15 cellular contexts compared by ENCODE assay signal in the genomic region with DNA sequence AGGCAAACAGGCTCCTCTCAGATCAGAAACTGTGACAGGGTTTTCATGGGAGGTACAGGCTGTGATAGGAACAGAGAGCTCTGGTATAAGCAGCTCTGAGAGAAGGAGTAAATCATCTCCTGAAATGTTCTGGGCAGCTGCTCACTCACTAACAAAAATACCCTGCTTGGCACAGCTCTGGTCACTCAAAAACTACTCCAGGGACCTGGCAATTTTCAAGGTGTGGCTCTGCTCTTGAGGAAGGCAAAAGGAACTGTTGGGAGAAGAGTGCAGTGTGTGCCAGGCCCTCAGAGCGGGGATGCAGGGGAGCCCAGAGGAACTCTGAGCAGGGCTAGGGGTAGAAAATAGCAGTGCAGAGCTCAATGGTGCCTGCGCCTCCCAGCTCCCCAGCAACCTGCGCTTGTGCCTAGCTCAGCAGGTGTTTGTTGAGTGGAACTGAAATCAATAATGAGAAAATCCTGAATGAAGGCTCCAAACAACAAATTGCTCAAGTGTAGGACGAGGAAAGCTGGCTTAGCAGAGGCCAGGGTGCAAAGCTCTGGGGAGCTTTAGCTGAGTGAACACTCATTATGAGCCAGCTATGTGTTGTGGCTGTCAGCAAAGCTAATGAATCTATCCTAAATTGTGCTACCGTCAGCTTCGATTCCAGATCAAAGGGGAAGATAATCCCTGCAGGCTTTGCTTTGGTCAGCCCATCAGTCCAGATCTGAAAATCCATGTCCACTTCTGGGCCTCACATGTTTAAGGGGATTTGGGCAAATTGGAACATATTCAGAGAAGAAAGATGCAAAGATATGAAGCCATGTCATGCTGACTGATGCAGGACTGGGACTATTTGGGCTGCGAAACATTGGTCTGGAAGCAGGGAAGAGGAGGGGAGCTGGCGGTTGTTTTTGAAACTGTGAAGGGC.
DNase-seq lines count a peak whose midpoint lies in the region; ATAC-seq and TF ChIP-seq lines count a peak whose summit lies in the region.
"Had no signal": no experiment of that assay in that cellular context is flagged by ENCODE, and none has a peak within 500 bp of the region (broad histone marks: within the 10 kb centered on the region; RNA-seq: fewer than 3 reads in every experiment).

No MANE protein-coding gene starts in this region.

- H3K79me2 ChIP-seq in GM23338 (replicated peaks; ENCODE audit: insufficient read depth) = no peaks in the 10 kb centered on the region

- peaks cover 4% of the 10 kb centered on the region; the same call in 1 of the 3 replicates for H3K4me1 Mint-ChIP-seq in GM23338

- intact Hi-C loops in gastrocnemius medialis (cut with DNase I; ENCODE audit: low total_unique reads) = loop anchor here (2.0 kb wide), 1 partner anchor 18 kb away; no protein-coding TSS in a partner anchor
- intact Hi-C loops in head of caudate nucleus (cut with DNase I) = no loop called here

- H3K36me3 ChIP-seq in GM23338 (ENCODE audit: insufficient read depth) = no peaks in the 10 kb centered on the region
- H3K36me3 ChIP-seq in muscle layer of colon (ENCODE audit: insufficient read depth, low read length) = no peaks in the 10 kb centered on the region
- no peaks in the 10 kb centered on the region for H3K36me3 ChIP-seq in gastrocnemius medialis

- no peak overlapping the region for H3K27ac ChIP-seq in GM23338 (ENCODE audit: low read depth)
- peak overlapping the region; percentile 50 for H3K27ac ChIP-seq in muscle layer of colon (ENCODE audit: low read depth, low read length)
- H3K27ac ChIP-seq in gastrocnemius medialis = peak overlapping the region; percentile 42 to 88 (median 76)
- H3K27ac ChIP-seq: SK-N-MC had no signal

- H3K4me3 ChIP-seq in GM23338 (no peak overlapping the region), muscle layer of colon (ENCODE audit: low read depth in 1 of 2, low read length in 2 of 2) (no peak overlapping the region), gastrocnemius medialis (no peak overlapping the region)
- H3K4me3 ChIP-seq: GM12878, SK-N-MC had no signal

- H3K27ac Mint-ChIP-seq in GM23338 = no peak overlapping the region
- H3K27ac Mint-ChIP-seq: stimulated activated naive CD8-positive, alpha-beta T cell treated with anti-CD3 and anti-CD28 coated beads, Interleukin-15, Interleukin-2, amounts not matched to agents 100 ng/mL and 50 ng/mL, for 24 hours had no signal

- no peak overlapping the region for H3K4me3 Mint-ChIP-seq in GM23338
- H3K4me3 Mint-ChIP-seq: stimulated activated naive CD8-positive, alpha-beta T cell treated with anti-CD3 and anti-CD28 coated beads, Interleukin-15, Interleukin-2, amounts not matched to agents 100 ng/mL and 50 ng/mL, for 24 hours had no signal

- ATAC-seq in GM23338 (peak; percentile 32; the same call in 1 of the 3 replicates), gastrocnemius medialis (peak; percentile 96 to 99), HG03175 (IDR thresholded peaks at IDR 0.05; ENCODE audit: unreplicated experiment) (no peak)
- ATAC-seq: GM12878 had no signal

- no peak overlapping the region for H3K9ac ChIP-seq in muscle layer of colon (ENCODE audit: low read length)

- TF ChIP-seq CTCF in GM23338 (conservative IDR thresholded peaks at IDR 0.05; ENCODE audit: low read depth in 2 of 2) (no peak), gastrocnemius medialis (IDR thresholded peaks at IDR 0.05 in 4 of 5, conservative IDR thresholded peaks at IDR 0.05 in 1 of 5) (no peak), GM13977 (IDR thresholded peaks at IDR 0.05; ENCODE audit: extremely low read depth, insufficient read depth, missing control alignments) (no peak)

- no peaks in the 10 kb centered on the region for H3K4me1 ChIP-seq in GM23338 (ENCODE audit: insufficient read depth)
- peaks cover 53% of the 10 kb centered on the region for H3K4me1 ChIP-seq in muscle layer of colon (ENCODE audit: insufficient read depth, low read length)
- peaks cover 22 to 26% of the 10 kb centered on the region in 2 donors for H3K4me1 ChIP-seq in gastrocnemius medialis

- H3K27me3 Mint-ChIP-seq in GM23338 (ENCODE audit: insufficient read depth, low read depth, poor library complexity) = no peaks in the 10 kb centered on the region

- DNase-seq in GM23338 (ENCODE audit: low spot score) (no peak), NCI-H345 treated with DMSO at 0.1 percent for 48 hours (lab: John Stamatoyannopoulos, UW; ENCODE audit: unreplicated experiment) (peak; percentile 65), gastrocnemius medialis (peak; percentile 70 to 72), head of caudate nucleus (no peak), GM19240 (ENCODE audit: insufficient read length, low spot score) (no peak), GM13977 (ENCODE audit: low spot score) (no peak)
- DNase-seq: activated CD4-positive, alpha-beta T cell treated with anti-CD3 and anti-CD28 coated beads for 4 hours; activated naive CD4-positive, alpha-beta T cell; glutamatergic neuron; NCI-H524 treated with DMSO at 0.1 percent for 48 hours had no signal

- H3K36me3 Mint-ChIP-seq in GM23338 (ENCODE audit: low read depth) = no peaks in the 10 kb centered on the region

- H3K9me2 ChIP-seq in GM23338 (ENCODE audit: insufficient read depth) = no peaks in the 10 kb centered on the region

- H3K9me3 ChIP-seq in muscle layer of colon (ENCODE audit: low read length) (no peaks in the 10 kb centered on the region), gastrocnemius medialis (no peaks in the 10 kb centered on the region)

- no peak overlapping the region for H3K4me2 ChIP-seq in GM23338

- in situ Hi-C loops in gastrocnemius medialis (cut with MboI; ENCODE audit: low sequenced_read_pairs in 4 of 4) (loop anchor here in 3 of 4 donors (25.0 kb wide), 2 partner anchors 224 to 999 kb away; no protein-coding TSS in a partner anchor), GM13977 (cut with MboI; ENCODE audit: low pct_unique_long_range_greater_than_20kb, low sequenced_read_pairs, unreplicated experiment) (no loop called here)

- H3K27me3 ChIP-seq in GM23338 (ENCODE audit: insufficient read depth) (no peaks in the 10 kb centered on the region), muscle layer of colon (ENCODE audit: control insufficient read depth in 1 of 2, insufficient read depth in 2 of 2, low read length in 2 of 2) (no peaks in the 10 kb centered on the region), gastrocnemius medialis (no peaks in the 10 kb centered on the region)

- no peaks in the 10 kb centered on the region for H3F3A ChIP-seq in GM23338 (replicated peaks; ENCODE audit: low read depth)

- no peaks in the 10 kb centered on the region; the same call in 2 of the 3 replicates for H3K9me3 Mint-ChIP-seq in GM23338
- H3K9me3 Mint-ChIP-seq: stimulated activated naive CD8-positive, alpha-beta T cell treated with anti-CD3 and anti-CD28 coated beads, Interleukin-15, Interleukin-2, amounts not matched to agents 100 ng/mL and 50 ng/mL, for 24 hours had no signal

- peak overlapping the region; percentile 10; the same call in 1 of the 2 replicates for H2AFZ ChIP-seq in GM23338

- no peaks in the 10 kb centered on the region for H4K20me1 ChIP-seq in GM23338 (replicated peaks; ENCODE audit: insufficient read depth)

- no peak for TF ChIP-seq POLR2A in gastrocnemius medialis (IDR thresholded peaks at IDR 0.05)

TF ChIP-seq in GM23338, 12 proteins besides CTCF, POLR2A, EP300 and RAD21 (continues in another document):
- TF ChIP-seq, protein P1, sequence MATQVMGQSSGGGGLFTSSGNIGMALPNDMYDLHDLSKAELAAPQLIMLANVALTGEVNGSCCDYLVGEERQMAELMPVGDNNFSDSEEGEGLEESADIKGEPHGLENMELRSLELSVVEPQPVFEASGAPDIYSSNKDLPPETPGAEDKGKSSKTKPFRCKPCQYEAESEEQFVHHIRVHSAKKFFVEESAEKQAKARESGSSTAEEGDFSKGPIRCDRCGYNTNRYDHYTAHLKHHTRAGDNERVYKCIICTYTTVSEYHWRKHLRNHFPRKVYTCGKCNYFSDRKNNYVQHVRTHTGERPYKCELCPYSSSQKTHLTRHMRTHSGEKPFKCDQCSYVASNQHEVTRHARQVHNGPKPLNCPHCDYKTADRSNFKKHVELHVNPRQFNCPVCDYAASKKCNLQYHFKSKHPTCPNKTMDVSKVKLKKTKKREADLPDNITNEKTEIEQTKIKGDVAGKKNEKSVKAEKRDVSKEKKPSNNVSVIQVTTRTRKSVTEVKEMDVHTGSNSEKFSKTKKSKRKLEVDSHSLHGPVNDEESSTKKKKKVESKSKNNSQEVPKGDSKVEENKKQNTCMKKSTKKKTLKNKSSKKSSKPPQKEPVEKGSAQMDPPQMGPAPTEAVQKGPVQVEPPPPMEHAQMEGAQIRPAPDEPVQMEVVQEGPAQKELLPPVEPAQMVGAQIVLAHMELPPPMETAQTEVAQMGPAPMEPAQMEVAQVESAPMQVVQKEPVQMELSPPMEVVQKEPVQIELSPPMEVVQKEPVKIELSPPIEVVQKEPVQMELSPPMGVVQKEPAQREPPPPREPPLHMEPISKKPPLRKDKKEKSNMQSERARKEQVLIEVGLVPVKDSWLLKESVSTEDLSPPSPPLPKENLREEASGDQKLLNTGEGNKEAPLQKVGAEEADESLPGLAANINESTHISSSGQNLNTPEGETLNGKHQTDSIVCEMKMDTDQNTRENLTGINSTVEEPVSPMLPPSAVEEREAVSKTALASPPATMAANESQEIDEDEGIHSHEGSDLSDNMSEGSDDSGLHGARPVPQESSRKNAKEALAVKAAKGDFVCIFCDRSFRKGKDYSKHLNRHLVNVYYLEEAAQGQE (IDR thresholded peaks at IDR 0.05; ENCODE audit: unreplicated experiment) = no peak
- TF ChIP-seq ZNF331 (CRISPR knock-in tag; IDR thresholded peaks at IDR 0.05; ENCODE audit: low read depth) = no peak
- TF ChIP-seq JUNB (IDR thresholded peaks at IDR 0.05; ENCODE audit: unreplicated experiment) = no peak
- no peak for TF ChIP-seq STAT1 (IDR thresholded peaks at IDR 0.05; ENCODE audit: unreplicated experiment)
- no peak for TF ChIP-seq POLR2AphosphoS5 (IDR thresholded peaks at IDR 0.05; ENCODE audit: low read depth)
- TF ChIP-seq, protein P2, sequence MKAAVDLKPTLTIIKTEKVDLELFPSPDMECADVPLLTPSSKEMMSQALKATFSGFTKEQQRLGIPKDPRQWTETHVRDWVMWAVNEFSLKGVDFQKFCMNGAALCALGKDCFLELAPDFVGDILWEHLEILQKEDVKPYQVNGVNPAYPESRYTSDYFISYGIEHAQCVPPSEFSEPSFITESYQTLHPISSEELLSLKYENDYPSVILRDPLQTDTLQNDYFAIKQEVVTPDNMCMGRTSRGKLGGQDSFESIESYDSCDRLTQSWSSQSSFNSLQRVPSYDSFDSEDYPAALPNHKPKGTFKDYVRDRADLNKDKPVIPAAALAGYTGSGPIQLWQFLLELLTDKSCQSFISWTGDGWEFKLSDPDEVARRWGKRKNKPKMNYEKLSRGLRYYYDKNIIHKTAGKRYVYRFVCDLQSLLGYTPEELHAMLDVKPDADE (IDR thresholded peaks at IDR 0.05) = no peak
- no peak for TF ChIP-seq CREB1 (CRISPR knock-in tag; IDR thresholded peaks at IDR 0.05; ENCODE audit: low read depth)
- TF ChIP-seq EZH2 (IDR thresholded peaks at IDR 0.05; ENCODE audit: low read depth, unreplicated experiment) = no peak
- no peak for TF ChIP-seq NANOG (IDR thresholded peaks at IDR 0.05; ENCODE audit: borderline replicate concordance)
- TF ChIP-seq ZNF114 (CRISPR knock-in tag; IDR thresholded peaks at IDR 0.05) = no peak

Comparison
In these comparisons a context has a peak if more than half of its experiments do, and no peak if none do; other contexts are left out.
1. DNase-seq: peak in NCI-H345 treated with DMSO at 0.1 percent for 48 hours (single experiment) and gastrocnemius medialis (2 of 2); none in GM23338 (single experiment), head of caudate nucleus (0 of 42), GM19240 (single experiment) and GM13977 (single experiment).